Comparison of ENCODE assay signal across 11 cellular contexts in genomic region chr1:198185759-198186158, GRCh38. TPM values are rescaled to one million over a fixed set of nuclear protein-coding genes. Genes with fewer than 3 reads are reported as not detected.
DNase-seq lines count a peak whose midpoint lies in the region; ATAC-seq, FAIRE-seq and TF ChIP-seq lines count a peak whose summit lies in the region.
"Had no signal": no experiment of that assay in that cellular context is flagged by ENCODE, and none has a peak within 500 bp of the region (broad histone marks: within the 10 kb centered on the region; RNA-seq: fewer than 3 reads in every experiment).

No MANE protein-coding gene starts in this region.

- H3K4me3 ChIP-seq in lower leg skin (ENCODE audit: low read depth, poor library complexity, severe bottlenecking) (no peak overlapping the region), SJCRH30 (no peak overlapping the region)
- H3K4me3 ChIP-seq: left lung had no signal

- peak overlapping the region; percentile 19 for H3K4me3 Mint-ChIP-seq in activated T-helper 1 cell treated with anti-CD3 and anti-CD28 coated beads, Interleukin-12 subunit alpha, Interleukin-12 subunit beta, Interleukin-2, Interleukin-4 antibody, amounts not matched to agents 30 ng/mL and 10 ng/mL and 1 ng/mL, durations not matched to agents 14 hours and 24 hours and 36 hours

- TF ChIP-seq CTCF in D721Med (IDR thresholded peaks at IDR 0.05; ENCODE audit: insufficient read depth, missing control alignments) (no peak), lower leg skin (IDR thresholded peaks at IDR 0.05) (no peak)

- H3K27me3 ChIP-seq in SJCRH30, result no peaks in the 10 kb centered on the region
- H3K27me3 ChIP-seq: left lung had no signal

- FAIRE-seq in D721Med (lab: Jason Lieb, UNC), result peak; percentile 55
- FAIRE-seq in GM19239 (lab: Jason Lieb, UNC), result peak; percentile 39

- TF ChIP-seq POLR2A in lower leg skin (IDR thresholded peaks at IDR 0.05), result no peak

- H3K4me1 ChIP-seq in SJCRH30, result no peaks in the 10 kb centered on the region

- H3K36me3 Mint-ChIP-seq in activated T-helper 1 cell treated with anti-CD3 and anti-CD28 coated beads, Interleukin-12 subunit alpha, Interleukin-12 subunit beta, Interleukin-2, Interleukin-4 antibody, amounts not matched to agents 30 ng/mL and 10 ng/mL and 1 ng/mL, durations not matched to agents 14 hours and 24 hours and 36 hours (ENCODE audit: low read depth), result peaks cover 4% of the 10 kb centered on the region

- peak overlapping the region; percentile 40 for H3K27ac Mint-ChIP-seq in activated T-helper 1 cell treated with anti-CD3 and anti-CD28 coated beads, Interleukin-12 subunit alpha, Interleukin-12 subunit beta, Interleukin-2, Interleukin-4 antibody, amounts not matched to agents 30 ng/mL and 10 ng/mL and 1 ng/mL, durations not matched to agents 14 hours and 24 hours and 36 hours
- H3K27ac Mint-ChIP-seq: progenitor cell of endocrine pancreas had no signal

- H3K27me3 Mint-ChIP-seq in activated T-helper 1 cell treated with anti-CD3 and anti-CD28 coated beads, Interleukin-12 subunit alpha, Interleukin-12 subunit beta, Interleukin-2, Interleukin-4 antibody, amounts not matched to agents 30 ng/mL and 10 ng/mL and 1 ng/mL, durations not matched to agents 14 hours and 24 hours and 36 hours (ENCODE audit: insufficient read depth), result no peaks in the 10 kb centered on the region
- H3K27me3 Mint-ChIP-seq: progenitor cell of endocrine pancreas had no signal

- no peaks in the 10 kb centered on the region for H3K9me3 Mint-ChIP-seq in activated T-helper 1 cell treated with anti-CD3 and anti-CD28 coated beads, Interleukin-12 subunit alpha, Interleukin-12 subunit beta, Interleukin-2, Interleukin-4 antibody, amounts not matched to agents 30 ng/mL and 10 ng/mL and 1 ng/mL, durations not matched to agents 14 hours and 24 hours and 36 hours

- ATAC-seq in HG03039 (IDR thresholded peaks at IDR 0.05; ENCODE audit: unreplicated experiment), result peak; percentile 47
- ATAC-seq: left lung had no signal

- H3K27ac ChIP-seq in SJCRH30, result no peak overlapping the region
- H3K27ac ChIP-seq: left lung had no signal

- H3K36me3 ChIP-seq in SJCRH30, result no peaks in the 10 kb centered on the region
- H3K36me3 ChIP-seq: left lung had no signal

- intact Hi-C loops in activated T-helper 1 cell treated with anti-CD3 and anti-CD28 coated beads, Interleukin-12 subunit alpha, Interleukin-12 subunit beta, Interleukin-2, Interleukin-4 antibody, amounts not matched to agents 30 ng/mL and 10 ng/mL and 1 ng/mL, durations not matched to agents 14 hours and 24 hours and 36 hours (cut with micrococcal nuclease), result loop anchor here (2.0 to 5.0 kb wide), 2 partner anchors 27 to 282 kb away; no protein-coding TSS in a partner anchor
- intact Hi-C loops in lower leg skin (cut with DNase I; ENCODE audit: low total_unique reads), result no loop called here

- peaks cover 67% of the 10 kb centered on the region for H3K4me1 Mint-ChIP-seq in activated T-helper 1 cell treated with anti-CD3 and anti-CD28 coated beads, Interleukin-12 subunit alpha, Interleukin-12 subunit beta, Interleukin-2, Interleukin-4 antibody, amounts not matched to agents 30 ng/mL and 10 ng/mL and 1 ng/mL, durations not matched to agents 14 hours and 24 hours and 36 hours (ENCODE audit: low read depth)

- 36 to 46% methylated on average over 2 of the region's 2 CpGs for whole genome bisulfite sequencing in lower leg skin, 2 donors

- H3K9me3 ChIP-seq in SJCRH30 (replicated peaks), result no peaks in the 10 kb centered on the region
- H3K9me3 ChIP-seq: left lung had no signal

- no peak for DNase-seq in D721Med (ENCODE audit: insufficient read length, low spot score)
- no peak for DNase-seq in GM19239 (ENCODE audit: insufficient read length, low spot score)
- no peak for DNase-seq in activated T-helper 1 cell treated with anti-CD3 and anti-CD28 coated beads, Interleukin-12 subunit alpha, Interleukin-12 subunit beta, Interleukin-2, Interleukin-4 antibody, amounts not matched to agents 30 ng/mL and 10 ng/mL and 1 ng/mL, durations not matched to agents 14 hours and 24 hours and 36 hours (ENCODE audit: low spot score)
- no peak for DNase-seq in D341Med (ENCODE audit: low spot score)
- DNase-seq in lower leg skin (ENCODE audit: low spot score in 2 of 2), result no peak
- DNase-seq in KBM-7, result no peak
- no peak for DNase-seq in SJCRH30
- DNase-seq: left lung, NCI-H524 treated with DMSO at 0.1 percent for 48 hours had no signal

- in situ Hi-C loops in KBM-7 (cut with MboI; ENCODE audit: low pct_unique_long_range_greater_than_20kb, low sequenced_read_pairs), result no loop called here

RNA-seq across cellular contexts. Expression of gene NEK7, which starts 29.0 kb away (rescaled TPM):
- 69.3 and 71.8 TPM in 2 replicates for total RNA-seq in activated T-helper 1 cell treated with anti-CD3 and anti-CD28 coated beads, Interleukin-12 subunit alpha, Interleukin-12 subunit beta, Interleukin-2, Interleukin-4 antibody, amounts not matched to agents 30 ng/mL and 10 ng/mL and 1 ng/mL, durations not matched to agents 14 hours and 24 hours and 36 hours
- total RNA-seq in lower leg skin, result 10 to 100 TPM; 50.4 to 71.6 (median 57.3) TPM
- total RNA-seq in SJCRH30 (2014; rRNA removed; shearing (Covaris generic)), result 24.9 and 28.4 TPM in 2 replicates
